In the genomic region with DNA sequence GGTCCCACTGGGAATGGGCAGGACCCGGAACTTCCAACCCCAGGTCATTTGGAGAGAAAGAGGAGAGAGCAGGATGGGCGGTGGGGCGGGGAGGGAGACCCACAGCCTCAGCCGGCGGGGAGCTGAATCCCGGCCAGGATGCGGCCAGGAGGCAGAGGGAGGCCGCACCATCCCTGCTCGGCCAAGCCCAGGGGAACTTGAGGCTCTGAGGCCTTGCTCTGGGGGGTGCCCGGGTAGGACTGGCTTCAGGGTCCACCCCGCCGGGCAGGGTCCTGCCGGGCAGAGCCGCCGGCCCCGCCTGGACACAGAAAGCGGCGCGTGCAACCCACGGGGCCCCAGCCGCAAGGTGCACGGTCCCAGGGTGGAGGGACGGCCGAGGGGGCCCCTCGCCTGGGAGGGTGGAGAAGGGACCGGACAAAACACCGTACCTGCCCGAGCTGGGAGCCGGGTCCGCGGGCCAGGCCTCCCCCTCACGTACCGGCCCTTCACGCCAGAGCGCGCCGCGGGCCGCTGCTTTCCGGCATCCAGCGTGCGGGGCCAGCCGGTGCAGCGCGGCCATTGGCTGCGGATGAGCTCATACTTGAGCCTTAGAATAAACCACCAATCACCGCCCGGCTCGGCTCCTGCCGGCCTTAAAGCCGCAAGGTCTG, we compare ENCODE assay signal across 8 cellular contexts. TPM values are rescaled to one million over a fixed set of nuclear protein-coding genes. Genes with fewer than 3 reads are reported as not detected.
DNase-seq lines count a peak whose midpoint lies in the region; ATAC-seq, FAIRE-seq and TF ChIP-seq lines count a peak whose summit lies in the region.

A gene with protein sequence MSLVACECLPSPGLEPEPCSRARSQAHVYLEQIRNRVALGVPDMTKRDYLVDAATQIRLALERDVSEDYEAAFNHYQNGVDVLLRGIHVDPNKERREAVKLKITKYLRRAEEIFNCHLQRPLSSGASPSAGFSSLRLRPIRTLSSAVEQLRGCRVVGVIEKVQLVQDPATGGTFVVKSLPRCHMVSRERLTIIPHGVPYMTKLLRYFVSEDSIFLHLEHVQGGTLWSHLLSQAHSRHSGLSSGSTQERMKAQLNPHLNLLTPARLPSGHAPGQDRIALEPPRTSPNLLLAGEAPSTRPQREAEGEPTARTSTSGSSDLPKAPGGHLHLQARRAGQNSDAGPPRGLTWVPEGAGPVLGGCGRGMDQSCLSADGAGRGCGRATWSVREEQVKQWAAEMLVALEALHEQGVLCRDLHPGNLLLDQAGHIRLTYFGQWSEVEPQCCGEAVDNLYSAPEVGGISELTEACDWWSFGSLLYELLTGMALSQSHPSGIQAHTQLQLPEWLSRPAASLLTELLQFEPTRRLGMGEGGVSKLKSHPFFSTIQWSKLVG (minus strand): TSS at position 509 of the 650 bp plus-strand sequence. CDS start 1,719 bp downstream, outside the sequence.

- POLR2A ChIA-PET in A549 (lab: Yijun Ruan, JAX): no interaction called here

- ATAC-seq in A549 (peak; percentile 76 to 95), GM18907 (IDR thresholded peaks at IDR 0.05; ENCODE audit: unreplicated experiment) (peak; percentile 83), HG03280 (IDR thresholded peaks at IDR 0.05; ENCODE audit: unreplicated experiment) (peak; percentile 97), left lobe of liver (peak; percentile 99)

- peak within 1 kb of the TSS; percentile 35 for H3K4me3 ChIP-seq in A549

- no peaks in the 10 kb centered on the region for H3K4me1 ChIP-seq in A549

- WGBS in A549 (ENCODE audit: missing lambda C conversion rate): 80% methylated on average over 9 of the region's 51 CpGs

- peak within 1 kb of the TSS; percentile 59 for H3K4me2 ChIP-seq in A549

- CTCF ChIA-PET in A549 (lab: Yijun Ruan, JAX): interaction anchor here (0.6 to 5.7 kb wide), 7 partner anchors 12 to 166 kb away, joined by 3 to 30 read pairs (median 5); no protein-coding TSS in a partner anchor

- peak within 1 kb of the TSS in 1 of 2 experiments; percentile 48; a peak in 2 of 6 replicates for H3K27ac ChIP-seq in A549

- H3K9me3 ChIP-seq in A549: no peaks in the 10 kb centered on the region

- DNase-seq in A549 (ENCODE audit: low read depth in 1 of 2, low spot score in 1 of 2) (peak; percentile 57 to 80), NCI-H460 (ENCODE audit: extremely low read depth, low read depth) (peak; percentile 79), dermis blood vessel endothelial cell (peak; percentile 92), left lobe of liver (ENCODE audit: low spot score) (peak; percentile 85)
- DNase-seq in activated CD4-positive, alpha-beta T cell treated with anti-CD3 and anti-CD28 coated beads, Interleukin-2, amount 50 U/mL, for 1 hour: peak; percentile 61
- DNase-seq in stimulated activated CD4-positive, alpha-beta T cell treated with anti-CD3 and anti-CD28 coated beads, Interleukin-2, amount 100 ng/mL, for 24 hours: peak; percentile 74 to 81

- no peak for TF ChIP-seq EP300 in A549 (IDR thresholded peaks at IDR 0.05)

- TF ChIP-seq POLR2A in A549 (IDR thresholded peaks at IDR 0.05; ENCODE audit: low read length): no peak

- TF ChIP-seq RAD21 in A549 (conservative IDR thresholded peaks at IDR 0.05 in 1 of 2, IDR thresholded peaks at IDR 0.05 in 1 of 2): no peak

- TF ChIP-seq CTCF in A549 (IDR thresholded peaks at IDR 0.05): no peak

- FAIRE-seq in A549 (lab: Jason Lieb, UNC): no peak

TF ChIP-seq in A549, 52 proteins besides CTCF, POLR2A, EP300 and RAD21:
- TF ChIP-seq HEYL (CRISPR knock-in tag; IDR thresholded peaks at IDR 0.05): no peak
- TF ChIP-seq RARB (CRISPR knock-in tag; IDR thresholded peaks at IDR 0.05): no peak
- no peak for TF ChIP-seq MAFK (IDR thresholded peaks at IDR 0.05; ENCODE audit: partially characterized antibody)

RNA-seq across cellular contexts. Expression of the gene that starts here (rescaled TPM):
- polyA plus RNA-seq in A549 (2011; rRNA removed) (0.32 and 0.40 TPM in 2 replicates), A549 (2017; fragmentation: RNase III; extraction: RNeasy Plus Mini Kit Qiagen cat#74134 plus additional on column Dnase treatment) (0.71 to 1.2 TPM (median 0.99 TPM) in 3 replicates)
- 1.1 and 1.2 TPM in 2 replicates for polyA plus RNA-seq in A549 (2012; cell fraction: cytosol; rRNA removed)
- 3.5 and 5.8 TPM in 2 replicates for polyA plus RNA-seq in A549 (2012; cell fraction: nucleus; rRNA removed)
- 0.62 and 1.6 TPM in 2 replicates for polyA minus RNA-seq in A549 (2011; rRNA and poly(A)+ RNA removed)
- 5.6 and 6.1 TPM in 2 replicates for total RNA-seq in NCI-H460 (2014; rRNA removed; shearing (Covaris generic))
- 48.0 and 66.9 TPM in 2 replicates for polyA plus RNA-seq in NCI-H460 (2014; cell fraction: nucleus; rRNA removed)
- total RNA-seq in dermis blood vessel endothelial cell (10.4 and 12.4 TPM in 2 replicates), left lobe of liver (4.6 TPM)
